ENCODE assay signal across 17 cellular contexts in the genomic region with DNA sequence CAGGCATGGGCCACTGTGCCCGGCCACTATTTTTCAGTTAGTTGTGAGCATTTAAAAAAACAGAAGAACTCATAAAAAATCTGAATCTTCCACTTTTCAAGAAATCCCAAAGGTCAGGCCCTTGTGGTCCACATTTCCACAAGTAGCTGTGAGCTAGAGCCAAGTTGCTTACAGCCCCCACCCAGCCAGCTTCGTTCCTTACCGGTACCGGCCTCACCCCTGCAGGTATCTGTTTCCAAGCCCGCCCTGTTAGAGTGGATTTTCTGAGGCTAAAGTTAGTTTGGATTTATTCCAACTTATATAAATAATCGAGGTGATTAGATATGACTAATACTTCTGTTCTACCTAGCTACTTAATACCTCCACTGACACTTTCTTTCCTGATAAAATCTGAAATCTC.
A peak's percentile ranks its signal among the peaks of the same experiment; 100 is the strongest.
DNase-seq lines count a peak whose midpoint lies in the region; TF ChIP-seq lines count a peak whose summit lies in the region.
"Had no signal": no experiment of that assay in that cellular context is flagged by ENCODE, and none has a peak within 500 bp of the region (broad histone marks: within the 10 kb centered on the region; RNA-seq: fewer than 3 reads in every experiment).

No MANE protein-coding gene starts in this region.

- H3K4me2 ChIP-seq in mammary epithelial cell (ENCODE audit: insufficient read depth, low read depth, low read length), result no peak overlapping the region
- H3K4me2 ChIP-seq: SK-N-SH had no signal

- no peaks in the 10 kb centered on the region for H3K27me3 ChIP-seq in tibial nerve
- peaks cover 2% of the 10 kb centered on the region for H3K27me3 ChIP-seq in mammary epithelial cell (ENCODE audit: insufficient read depth, low read length)
- H3K27me3 ChIP-seq: gastrocnemius medialis had no signal

- no peak for TF ChIP-seq CTCF in tibial nerve (IDR thresholded peaks at IDR 0.05)
- no peak for TF ChIP-seq CTCF in mammary epithelial cell (conservative IDR thresholded peaks at IDR 0.05 in 1 of 2, IDR thresholded peaks at IDR 0.05 in 1 of 2; ENCODE audit: extremely low read depth in 1 of 2, insufficient read depth in 1 of 2, low read depth in 1 of 2, low read length in 2 of 2)

- no peak for DNase-seq in activated naive CD4-positive, alpha-beta T cell treated with anti-CD3 and anti-CD28 coated beads, Interleukin-2, amount 10 ng/mL, durations not matched to agents 7 days and 5 days
- no peak for DNase-seq in activated naive CD4-positive, alpha-beta T cell treated with anti-CD3 and anti-CD28 coated beads, Interleukin-2, amount 50 U/mL, for 16 hours
- no peak for DNase-seq in activated CD4-positive, alpha-beta memory T cell treated with anti-CD3 and anti-CD28 coated beads, Interleukin-2, amount 10 ng/mL, durations not matched to agents 7 days and 5 days
- DNase-seq in mucosa of gallbladder (ENCODE audit: low spot score) (peak; percentile 41), tibial nerve (ENCODE audit: low spot score in 2 of 2) (no peak), NCI-H2196 treated with DMSO at 0.1 percent for 48 hours (lab: John Stamatoyannopoulos, UW; ENCODE audit: unreplicated experiment) (no peak), mammary epithelial cell (no peak)
- no peak for DNase-seq in stimulated activated CD4-positive, alpha-beta T cell treated with anti-CD3 and anti-CD28 coated beads, Interleukin-2, amount 100 ng/mL, for 48 hours
- DNase-seq: anterior cingulate cortex, DND-41, gastrocnemius medialis, HFFc6, NCI-H1694 treated with DMSO at 0.1 percent for 48 hours, NCI-H446, SK-N-SH had no signal

- H2AFZ ChIP-seq in mammary epithelial cell (ENCODE audit: low read depth, low read length), result no peak overlapping the region

- H3K4me1 ChIP-seq in tibial nerve, result peaks cover 0 to 59% (median 21%) of the 10 kb centered on the region in 4 donors
- no peaks in the 10 kb centered on the region for H3K4me1 ChIP-seq in mammary epithelial cell (ENCODE audit: insufficient read depth, low read length)
- H3K4me1 ChIP-seq: gastrocnemius medialis had no signal

- CTCF ChIA-PET in activated naive CD4-positive, alpha-beta T cell treated with anti-CD3 and anti-CD28 coated beads, Interleukin-2, amount 10 ng/mL, durations not matched to agents 7 days and 5 days (lab: Charles Lee), result interaction anchor here (0.8 to 5.5 kb wide), 7 partner anchors 12 to 284 kb away, joined by 3 to 106 read pairs (median 6); a partner anchor contains a TSS
- CTCF ChIA-PET in activated CD4-positive, alpha-beta memory T cell treated with anti-CD3 and anti-CD28 coated beads, Interleukin-2, amount 10 ng/mL, durations not matched to agents 7 days and 5 days (lab: Charles Lee), result interaction anchor here (1.0 to 4.2 kb wide), 10 partner anchors 8 to 216 kb away, joined by 3 to 81 read pairs (median 4); a partner anchor contains a TSS
- CTCF ChIA-PET in mammary epithelial cell (lab: Charles Lee; ENCODE audit: low non-redundant PET), result no interaction called here

- H3K36me3 Mint-ChIP-seq in activated naive CD4-positive, alpha-beta T cell treated with anti-CD3 and anti-CD28 coated beads, Interleukin-2, amount 10 ng/mL, durations not matched to agents 7 days and 5 days, result peaks cover 22% of the 10 kb centered on the region
- H3K36me3 Mint-ChIP-seq in activated CD4-positive, alpha-beta memory T cell treated with anti-CD3 and anti-CD28 coated beads, Interleukin-2, amount 10 ng/mL, durations not matched to agents 7 days and 5 days (ENCODE audit: low read depth), result peaks cover 20% of the 10 kb centered on the region

- H3K4me3 ChIP-seq in tibial nerve, result no peak overlapping the region
- H3K4me3 ChIP-seq in mammary epithelial cell (replicated peaks in 1 of 3; ENCODE audit: insufficient read depth in 1 of 3, low read depth in 2 of 3, low read length in 3 of 3), result no peak overlapping the region
- H3K4me3 ChIP-seq: gastrocnemius medialis, thoracic aorta had no signal

- peaks cover 80% of the 10 kb centered on the region for H3K4me1 Mint-ChIP-seq in activated naive CD4-positive, alpha-beta T cell treated with anti-CD3 and anti-CD28 coated beads, Interleukin-2, amount 10 ng/mL, durations not matched to agents 7 days and 5 days
- H3K4me1 Mint-ChIP-seq in activated CD4-positive, alpha-beta memory T cell treated with anti-CD3 and anti-CD28 coated beads, Interleukin-2, amount 10 ng/mL, durations not matched to agents 7 days and 5 days, result peaks cover 85% of the 10 kb centered on the region

- H4K20me1 ChIP-seq in mammary epithelial cell (ENCODE audit: insufficient read depth, low read length), result no peaks in the 10 kb centered on the region

- H3K36me3 ChIP-seq in tibial nerve (no peaks in the 10 kb centered on the region), mammary epithelial cell (ENCODE audit: insufficient read depth, low read length) (no peaks in the 10 kb centered on the region)
- H3K36me3 ChIP-seq: gastrocnemius medialis, thoracic aorta had no signal

- no peak overlapping the region for H3K4me3 Mint-ChIP-seq in activated naive CD4-positive, alpha-beta T cell treated with anti-CD3 and anti-CD28 coated beads, Interleukin-2, amount 10 ng/mL, durations not matched to agents 7 days and 5 days
- peak overlapping the region; percentile 75 for H3K4me3 Mint-ChIP-seq in activated CD4-positive, alpha-beta memory T cell treated with anti-CD3 and anti-CD28 coated beads, Interleukin-2, amount 10 ng/mL, durations not matched to agents 7 days and 5 days
- H3K4me3 Mint-ChIP-seq: HFFc6 had no signal

- H3K27ac Mint-ChIP-seq in activated naive CD4-positive, alpha-beta T cell treated with anti-CD3 and anti-CD28 coated beads, Interleukin-2, amount 10 ng/mL, durations not matched to agents 7 days and 5 days, result peak overlapping the region; percentile 96
- peak overlapping the region; percentile 99 for H3K27ac Mint-ChIP-seq in activated CD4-positive, alpha-beta memory T cell treated with anti-CD3 and anti-CD28 coated beads, Interleukin-2, amount 10 ng/mL, durations not matched to agents 7 days and 5 days
- H3K27ac Mint-ChIP-seq: HFFc6 had no signal

- peaks cover 3% of the 10 kb centered on the region for H3K9me3 Mint-ChIP-seq in activated naive CD4-positive, alpha-beta T cell treated with anti-CD3 and anti-CD28 coated beads, Interleukin-2, amount 10 ng/mL, durations not matched to agents 7 days and 5 days
- peaks cover 5% of the 10 kb centered on the region for H3K9me3 Mint-ChIP-seq in activated CD4-positive, alpha-beta memory T cell treated with anti-CD3 and anti-CD28 coated beads, Interleukin-2, amount 10 ng/mL, durations not matched to agents 7 days and 5 days
- H3K9me3 Mint-ChIP-seq: HFFc6 had no signal

- intact Hi-C loops in mammary epithelial cell (cut with micrococcal nuclease), result loop anchor here (10.0 kb wide), 1 partner anchor 657 kb away; no protein-coding TSS in a partner anchor

- no peak for TF ChIP-seq EP300 in tibial nerve (IDR thresholded peaks at IDR 0.05)

- H3K27me3 Mint-ChIP-seq in activated naive CD4-positive, alpha-beta T cell treated with anti-CD3 and anti-CD28 coated beads, Interleukin-2, amount 10 ng/mL, durations not matched to agents 7 days and 5 days, result no peaks in the 10 kb centered on the region
- no peaks in the 10 kb centered on the region for H3K27me3 Mint-ChIP-seq in activated CD4-positive, alpha-beta memory T cell treated with anti-CD3 and anti-CD28 coated beads, Interleukin-2, amount 10 ng/mL, durations not matched to agents 7 days and 5 days

- WGBS in tibial nerve, 2 donors, result 83 to 85% methylated on average over 6 of the region's 6 CpGs
- WGBS in mammary epithelial cell (ENCODE audit: low coverage, missing lambda C conversion rate), result 76% methylated on average over 6 of the region's 6 CpGs

- H3K27ac ChIP-seq in tibial nerve (peak overlapping the region in 3 of 4 donors; percentile 57 to 72 (median 64)), mammary epithelial cell (ENCODE audit: insufficient read depth, low read depth, low read length) (no peak overlapping the region)
- H3K27ac ChIP-seq: gastrocnemius medialis, HL-60, thoracic aorta had no signal

- no peaks in the 10 kb centered on the region for H3K9me3 ChIP-seq in tibial nerve
- no peaks in the 10 kb centered on the region for H3K9me3 ChIP-seq in mammary epithelial cell (replicated peaks; ENCODE audit: insufficient read depth, low read length)
- H3K9me3 ChIP-seq: gastrocnemius medialis, SK-N-SH, thoracic aorta had no signal

- BruUV-seq in mammary epithelial cell (replicated peaks; lab: Mats Ljungman, UMichigan), result no TSS peak

- no peak overlapping the region for H3K9ac ChIP-seq in mammary epithelial cell (ENCODE audit: insufficient read depth, low read length)
- H3K9ac ChIP-seq: SK-N-SH had no signal

- POLR2A ChIA-PET in activated CD4-positive, alpha-beta memory T cell treated with anti-CD3 and anti-CD28 coated beads, Interleukin-2, amount 10 ng/mL, durations not matched to agents 7 days and 5 days (lab: Charles Lee), result interaction anchor here (0.9 to 4.7 kb wide), 19 partner anchors 14 to 1032 kb away, joined by 3 to 156 read pairs (median 4); a partner anchor contains a TSS

- no peak for TF ChIP-seq POLR2A in tibial nerve (IDR thresholded peaks at IDR 0.05)

- H3K79me2 ChIP-seq in mammary epithelial cell (ENCODE audit: insufficient read depth, low read length), result no peaks in the 10 kb centered on the region

- dilution Hi-C loops in mammary epithelial cell (cut with HindIII; ENCODE audit: low sequenced_read_pairs), result no loop called here

- in situ Hi-C loops in mammary epithelial cell (cut with MboI; ENCODE audit: low sequenced_read_pairs in 2 of 2), result loop anchor here in 1 of 2 donors (25.0 kb wide), 1 partner anchor 205 kb away; no protein-coding TSS in a partner anchor
